In genomic region chr12:12684375-12685106, GRCh38 we compare ENCODE assay signal across 9 cellular contexts. TPM values are rescaled to one million over a fixed set of nuclear protein-coding genes. Genes with fewer than 3 reads are reported as not detected.
DNase-seq lines count a peak whose midpoint lies in the region; ATAC-seq and TF ChIP-seq lines count a peak whose summit lies in the region.
"Had no signal": no experiment of that assay in that cellular context is flagged by ENCODE, and none has a peak within 500 bp of the region (broad histone marks: within the 10 kb centered on the region; RNA-seq: fewer than 3 reads in every experiment).

No MANE protein-coding gene starts in this region.

- H3K27ac Mint-ChIP-seq in activated T-helper 17 cell treated with anti-CD3 and anti-CD28 coated beads, Interleukin-2, amount 50 U/mL, for 72 hours: no peak overlapping the region

- H3K27me3 ChIP-seq in MM.1S (replicated peaks; ENCODE audit: insufficient read depth, low read length): no peaks in the 10 kb centered on the region

- no peaks in the 10 kb centered on the region for H3K36me3 ChIP-seq in MM.1S (replicated peaks; ENCODE audit: insufficient read depth, low read length)

- DNase-seq in left ventricle myocardium superior (peak; percentile 43), Right ventricle myocardium inferior (ENCODE audit: missing footprints) (no peak), NCI-H82 treated with DMSO at 0.1 percent for 48 hours (lab: John Stamatoyannopoulos, UW; ENCODE audit: unreplicated experiment) (peak; percentile 90), epithelial cell of esophagus (ENCODE audit: low read depth) (peak; percentile 63), pons (ENCODE audit: low spot score) (peak; percentile 86), MM.1S (no peak)

- intact Hi-C loops in left ventricle myocardium superior (cut with micrococcal nuclease): no loop called here
- intact Hi-C loops in Right ventricle myocardium inferior (cut with DNase I): no loop called here

- H3K9me3 ChIP-seq in MM.1S (replicated peaks; ENCODE audit: insufficient read depth, low read length): no peaks in the 10 kb centered on the region

- no peaks in the 10 kb centered on the region for H3K9me3 Mint-ChIP-seq in activated T-helper 17 cell treated with anti-CD3 and anti-CD28 coated beads, Interleukin-2, amount 50 U/mL, for 72 hours

- H3K9me2 ChIP-seq in MM.1S (replicated peaks; ENCODE audit: insufficient read depth, low read length): no peaks in the 10 kb centered on the region

- H3K4me2 ChIP-seq in MM.1S (ENCODE audit: low read depth, low read length): no peak overlapping the region

- H3K4me3 ChIP-seq in epithelial cell of esophagus (ENCODE audit: low read length) (no peak overlapping the region), MM.1S (ENCODE audit: low read length) (no peak overlapping the region)
- H3K4me3 ChIP-seq: skin epidermis had no signal

- H4K20me1 ChIP-seq in MM.1S (ENCODE audit: insufficient read depth, low read length): no peaks in the 10 kb centered on the region

- no peak overlapping the region for H3K4me3 Mint-ChIP-seq in activated T-helper 17 cell treated with anti-CD3 and anti-CD28 coated beads, Interleukin-2, amount 50 U/mL, for 72 hours

- H3K79me2 ChIP-seq in MM.1S (ENCODE audit: low read length): no peaks in the 10 kb centered on the region

- H3F3A ChIP-seq in MM.1S (ENCODE audit: insufficient read depth, low read length): no peaks in the 10 kb centered on the region

- no peak for TF ChIP-seq CTCF in epithelial cell of esophagus (IDR thresholded peaks at IDR 0.05; ENCODE audit: insufficient read depth, low read depth, low read length, missing control alignments)
- TF ChIP-seq CTCF in MM.1S (IDR thresholded peaks at IDR 0.05; ENCODE audit: low read length): no peak

- H3K36me3 Mint-ChIP-seq in activated T-helper 17 cell treated with anti-CD3 and anti-CD28 coated beads, Interleukin-2, amount 50 U/mL, for 72 hours (ENCODE audit: low read depth): peaks cover 12% of the 10 kb centered on the region

- H3K9ac ChIP-seq in MM.1S (ENCODE audit: low read length): no peak overlapping the region

- no peaks in the 10 kb centered on the region for H3K27me3 Mint-ChIP-seq in activated T-helper 17 cell treated with anti-CD3 and anti-CD28 coated beads, Interleukin-2, amount 50 U/mL, for 72 hours

- H2AFZ ChIP-seq in MM.1S (ENCODE audit: low read length): no peak overlapping the region

- ATAC-seq in left ventricle myocardium superior (no peak), Right ventricle myocardium inferior (no peak), GM19023 (IDR thresholded peaks at IDR 0.05; ENCODE audit: unreplicated experiment) (no peak)
- ATAC-seq in activated T-helper 17 cell treated with anti-CD3 and anti-CD28 coated beads, Interleukin-2, amount 50 U/mL, for 72 hours (replicated peaks): no peak

- H3K4me1 Mint-ChIP-seq in activated T-helper 17 cell treated with anti-CD3 and anti-CD28 coated beads, Interleukin-2, amount 50 U/mL, for 72 hours: no peaks in the 10 kb centered on the region

- no peak overlapping the region for H3K27ac ChIP-seq in MM.1S (ENCODE audit: low read length)
- H3K27ac ChIP-seq: skin epidermis had no signal

- H3K4me1 ChIP-seq in MM.1S (ENCODE audit: low read length): no peaks in the 10 kb centered on the region

RNA-seq across cellular contexts. Expression of gene GPR19, which starts 11.4 kb away (rescaled TPM):
- total RNA-seq in left ventricle myocardium superior (not detected), Right ventricle myocardium inferior (not detected)
- 10 to 100 TPM; 25.2 to 32.7 TPM for total RNA-seq in activated T-helper 17 cell treated with anti-CD3 and anti-CD28 coated beads, Interleukin-2, amount 50 U/mL, for 72 hours

RNA-seq across cellular contexts. Expression of gene CDKN1B, which starts 32.6 kb away (rescaled TPM):
- total RNA-seq in left ventricle myocardium superior (40.9 TPM), Right ventricle myocardium inferior (38.0 TPM)
- total RNA-seq in activated T-helper 17 cell treated with anti-CD3 and anti-CD28 coated beads, Interleukin-2, amount 50 U/mL, for 72 hours: 10 to 100 TPM; 41.1 to 95.4 TPM

Comparison
In these comparisons a context has a peak if more than half of its experiments do, and no peak if none do; other contexts are left out.
1. DNase-seq: peak in left ventricle myocardium superior (single experiment), NCI-H82 treated with DMSO at 0.1 percent for 48 hours (single experiment), epithelial cell of esophagus (single experiment) and pons (single experiment); none in Right ventricle myocardium inferior (single experiment) and MM.1S (single experiment).
2. RNA of gene GPR19, which starts 11.4 kb away (total RNA-seq): 25.2 to 32.7 TPM in activated T-helper 17 cell treated with anti-CD3 and anti-CD28 coated beads, Interleukin-2, amount 50 U/mL, for 72 hours; not detected in Right ventricle myocardium inferior (single experiment) and not detected in left ventricle myocardium superior (single experiment); every median in the first group is over 10 times any median in the second.